Comparison of ENCODE assay signal across 1 cellular context in the genomic region with DNA sequence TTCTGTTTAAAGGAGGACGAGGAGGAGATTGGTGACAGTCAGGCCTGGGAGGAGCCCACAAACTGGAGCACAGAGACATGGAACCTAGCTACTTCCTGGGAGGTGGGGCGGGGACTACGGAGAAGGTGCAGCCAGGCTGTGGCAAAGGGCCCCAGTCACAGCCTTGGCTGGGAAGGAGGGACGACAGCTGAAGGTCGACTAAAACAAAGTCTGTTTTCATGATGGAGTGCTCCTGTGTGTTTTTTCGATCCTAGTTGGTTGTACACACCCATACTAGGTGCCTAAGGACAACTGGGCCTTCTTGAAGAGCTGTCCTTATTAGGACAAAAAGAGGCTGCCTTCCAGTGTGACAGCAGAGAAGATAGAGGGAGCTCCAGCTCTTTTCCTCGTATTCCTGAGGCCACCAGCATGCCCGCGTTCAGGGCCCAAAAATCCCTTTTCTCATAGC.
TF ChIP-seq lines count a peak whose summit lies in the region.

No MANE protein-coding gene starts in this region.

TF ChIP-seq in GM23338, 12 proteins besides CTCF, POLR2A, EP300 and RAD21 (continued from another document):
- no peak for TF ChIP-seq EZH2phosphoT487 (IDR thresholded peaks at IDR 0.05; ENCODE audit: unreplicated experiment)
- no peak for TF ChIP-seq NANOG (IDR thresholded peaks at IDR 0.05; ENCODE audit: borderline replicate concordance)
TF ChIP-seq in GM23338: peak in this region for 0.
